In genomic region chr15:68524753-68525584, GRCh38 we compare ENCODE assay signal across 15 cellular contexts. TPM values are rescaled to one million over a fixed set of nuclear protein-coding genes. Genes with fewer than 3 reads are reported as not detected.
DNase-seq lines count a peak whose midpoint lies in the region; ATAC-seq and TF ChIP-seq lines count a peak whose summit lies in the region.
"Had no signal": no experiment of that assay in that cellular context is flagged by ENCODE, and none has a peak within 500 bp of the region (broad histone marks: within the 10 kb centered on the region; RNA-seq: fewer than 3 reads in every experiment).

No MANE protein-coding gene starts in this region.

- peak; percentile 23; the same call in 1 of the 3 replicates for ATAC-seq in RWPE2 (ENCODE audit: low read depth)
- ATAC-seq: esophagus mucosa; stimulated activated naive B cell treated with anti-CD40 and anti-IgM and Interleukin-4, amounts not matched to agents 10 μg/mL and 1 μg/mL and 100 μg/mL, for 72 hours had no signal

- H3K36me3 Mint-ChIP-seq in activated CD4-positive, alpha-beta T cell treated with anti-CD3 and anti-CD28 coated beads, Interleukin-2, amount 10 ng/mL, durations not matched to agents 7 days and 5 days (ENCODE audit: low read depth) = peaks cover 5% of the 10 kb centered on the region
- H3K36me3 Mint-ChIP-seq: stimulated activated naive B cell treated with anti-CD40 and anti-IgM and Interleukin-4, amounts not matched to agents 10 μg/mL and 1 μg/mL and 100 μg/mL, for 72 hours had no signal

- H3K27ac Mint-ChIP-seq in activated CD4-positive, alpha-beta T cell treated with anti-CD3 and anti-CD28 coated beads, Interleukin-2, amount 10 ng/mL, durations not matched to agents 7 days and 5 days = no peak overlapping the region
- H3K27ac Mint-ChIP-seq: activated T-helper 1 cell treated with anti-CD3 and anti-CD28 coated beads, Interleukin-12 subunit alpha, Interleukin-12 subunit beta, Interleukin-2, Interleukin-4 antibody, amounts not matched to agents 30 ng/mL and 10 ng/mL and 1 ng/mL, durations not matched to agents 14 hours and 24 hours and 36 hours; stimulated activated naive B cell treated with anti-CD40 and anti-IgM and Interleukin-4, amounts not matched to agents 10 μg/mL and 1 μg/mL and 100 μg/mL, for 72 hours had no signal

- no peak overlapping the region for H3K27ac ChIP-seq in RWPE2 (ENCODE audit: poor library complexity, severe bottlenecking)

- peaks cover 8% of the 10 kb centered on the region for H3K4me1 ChIP-seq in RWPE2 (ENCODE audit: insufficient read depth, poor library complexity, severe bottlenecking)

- peaks cover 7% of the 10 kb centered on the region for H3K27me3 ChIP-seq in RWPE2 (ENCODE audit: insufficient read depth, poor library complexity, severe bottlenecking)

- H3K4me1 Mint-ChIP-seq in activated CD4-positive, alpha-beta T cell treated with anti-CD3 and anti-CD28 coated beads, Interleukin-2, amount 10 ng/mL, durations not matched to agents 7 days and 5 days = peaks cover 40% of the 10 kb centered on the region

- TF ChIP-seq CTCF in RWPE2 (IDR thresholded peaks at IDR 0.05; ENCODE audit: poor library complexity, severe bottlenecking) = no peak
- no peak for TF ChIP-seq CTCF in fibroblast of pulmonary artery (IDR thresholded peaks at IDR 0.05; ENCODE audit: low read length, missing control alignments)

- DNase-seq in GM03348 (ENCODE audit: low spot score) (peak; percentile 76), RWPE2 (ENCODE audit: low spot score) (no peak), fibroblast of pulmonary artery (ENCODE audit: low read depth) (peak; percentile 75), stromal cell of bone marrow (ENCODE audit: low read depth) (peak; percentile 79), NCI-H187 treated with DMSO at 0.1 percent for 48 hours (lab: John Stamatoyannopoulos, UW) (no peak), mucosa of gallbladder (ENCODE audit: low spot score) (no peak)
- DNase-seq in activated CD4-positive, alpha-beta T cell treated with anti-CD3 and anti-CD28 coated beads, Interleukin-2, amount 10 ng/mL, durations not matched to agents 7 days and 5 days = no peak
- DNase-seq: activated CD4-positive, alpha-beta T cell treated with anti-CD3 and anti-CD28 coated beads for 4 hours; KBM-7; kidney glomerular epithelial cell; NCI-H2081; NK-92 treated with Interleukin-12 subunit alpha and Interleukin-12 subunit beta, amount 100 ng/mL, for 24 hours; stimulated activated naive B cell treated with anti-CD40 and anti-IgM and Interleukin-4, amounts not matched to agents 10 μg/mL and 1 μg/mL and 100 μg/mL, for 72 hours had no signal

- POLR2A ChIA-PET in activated CD4-positive, alpha-beta T cell treated with anti-CD3 and anti-CD28 coated beads, Interleukin-2, amount 10 ng/mL, durations not matched to agents 7 days and 5 days (lab: Charles Lee) = no interaction called here

- H3K9me3 ChIP-seq in RWPE2 (ENCODE audit: severe bottlenecking) = no peaks in the 10 kb centered on the region

- H3K36me3 ChIP-seq in RWPE2 (ENCODE audit: low read depth) = no peaks in the 10 kb centered on the region

- no peak overlapping the region for H3K4me3 Mint-ChIP-seq in activated CD4-positive, alpha-beta T cell treated with anti-CD3 and anti-CD28 coated beads, Interleukin-2, amount 10 ng/mL, durations not matched to agents 7 days and 5 days
- H3K4me3 Mint-ChIP-seq: activated T-helper 1 cell treated with anti-CD3 and anti-CD28 coated beads, Interleukin-12 subunit alpha, Interleukin-12 subunit beta, Interleukin-2, Interleukin-4 antibody, amounts not matched to agents 30 ng/mL and 10 ng/mL and 1 ng/mL, durations not matched to agents 14 hours and 24 hours and 36 hours; stimulated activated naive B cell treated with anti-CD40 and anti-IgM and Interleukin-4, amounts not matched to agents 10 μg/mL and 1 μg/mL and 100 μg/mL, for 72 hours had no signal

- H3K4me3 ChIP-seq in RWPE2 (ENCODE audit: severe bottlenecking) = no peak overlapping the region
- H3K4me3 ChIP-seq in fibroblast of pulmonary artery (replicated peaks; ENCODE audit: low read depth, low read length) = no peak overlapping the region

- no peaks in the 10 kb centered on the region for H3K9me3 Mint-ChIP-seq in activated CD4-positive, alpha-beta T cell treated with anti-CD3 and anti-CD28 coated beads, Interleukin-2, amount 10 ng/mL, durations not matched to agents 7 days and 5 days
- H3K9me3 Mint-ChIP-seq: activated T-helper 1 cell treated with anti-CD3 and anti-CD28 coated beads, Interleukin-12 subunit alpha, Interleukin-12 subunit beta, Interleukin-2, Interleukin-4 antibody, amounts not matched to agents 30 ng/mL and 10 ng/mL and 1 ng/mL, durations not matched to agents 14 hours and 24 hours and 36 hours had no signal

- H3K27me3 Mint-ChIP-seq in activated CD4-positive, alpha-beta T cell treated with anti-CD3 and anti-CD28 coated beads, Interleukin-2, amount 10 ng/mL, durations not matched to agents 7 days and 5 days = peaks cover 33% of the 10 kb centered on the region

- CTCF ChIA-PET in activated CD4-positive, alpha-beta T cell treated with anti-CD3 and anti-CD28 coated beads, Interleukin-2, amount 10 ng/mL, durations not matched to agents 7 days and 5 days (lab: Charles Lee) = interaction anchor here (0.7 to 1.9 kb wide), 3 partner anchors 51 to 1864 kb away, joined by 3 to 5 read pairs (median 5); no protein-coding TSS in a partner anchor

RNA-seq across cellular contexts. Expression of gene CORO2B, which starts 53.8 kb away (rescaled TPM):
- not detected for total RNA-seq in activated CD4-positive, alpha-beta T cell treated with anti-CD3 and anti-CD28 coated beads, Interleukin-2, amount 10 ng/mL, durations not matched to agents 7 days and 5 days
- 2.9 TPM for total RNA-seq in mucosa of gallbladder
- total RNA-seq: activated T-helper 1 cell treated with anti-CD3 and anti-CD28 coated beads, Interleukin-12 subunit alpha, Interleukin-12 subunit beta, Interleukin-2, Interleukin-4 antibody, amounts not matched to agents 30 ng/mL and 10 ng/mL and 1 ng/mL, durations not matched to agents 14 hours and 24 hours and 36 hours had no signal

Comparison
In these comparisons a context has a peak if more than half of its experiments do, and no peak if none do; other contexts are left out.
1. DNase-seq: peak in GM03348 (single experiment), fibroblast of pulmonary artery (single experiment) and stromal cell of bone marrow (single experiment); none in RWPE2 (single experiment), activated CD4-positive, alpha-beta T cell treated with anti-CD3 and anti-CD28 coated beads, Interleukin-2, amount 10 ng/mL, durations not matched to agents 7 days and 5 days (single experiment), NCI-H187 treated with DMSO at 0.1 percent for 48 hours (single experiment) and mucosa of gallbladder (single experiment).